16 cellular contexts compared by ENCODE assay signal in genomic region chr6:151021878-151022277, GRCh38.
A peak's percentile ranks its signal among the peaks of the same experiment; 100 is the strongest.
DNase-seq lines count a peak whose midpoint lies in the region; ATAC-seq and TF ChIP-seq lines count a peak whose summit lies in the region.
"Had no signal": no experiment of that assay in that cellular context is flagged by ENCODE, and none has a peak within 500 bp of the region (broad histone marks: within the 10 kb centered on the region; RNA-seq: fewer than 3 reads in every experiment).

No MANE protein-coding gene starts in this region.

- peaks cover under 1% of the 10 kb centered on the region for H3F3A ChIP-seq in PC-3 (ENCODE audit: low read length, unreplicated experiment)

- H3K4me3 Mint-ChIP-seq in type B pancreatic cell, result peak overlapping the region; percentile 63
- H3K4me3 Mint-ChIP-seq: activated naive CD8-positive, alpha-beta T cell treated with anti-CD3 and anti-CD28 coated beads for 36 hours had no signal

- H3K79me2 ChIP-seq in PC-3 (ENCODE audit: low read length), result no peaks in the 10 kb centered on the region

- no peak overlapping the region for H3K9ac ChIP-seq in PC-3 (ENCODE audit: low read length)

- BruUV-seq in PC-3 (replicated peaks; lab: Mats Ljungman, UMichigan), result no TSS peak

- peak; percentile 17; the same call in 1 of the 2 replicates for ATAC-seq in PC-3
- peak; percentile 31 to 79 (median 55) for ATAC-seq in right lobe of liver
- ATAC-seq: SK-N-SH treated with all-trans-retinoic acid at 6 μM for 48 hours had no signal

- DNase-seq in PC-3 (no peak), dermis blood vessel endothelial cell (peak; percentile 65), right lobe of liver (no peak), type B pancreatic cell (ENCODE audit: extremely low spot score, unreplicated experiment) (no peak), medulla oblongata (ENCODE audit: extremely low spot score) (no peak), DMS79 (lab: John Stamatoyannopoulos, UW) (no peak)
- no peak for DNase-seq in stimulated activated CD4-positive, alpha-beta T cell treated with anti-CD3 and anti-CD28 coated beads, Interleukin-2, amount 100 ng/mL, for 24 hours
- DNase-seq: activated naive CD8-positive, alpha-beta T cell treated with anti-CD3 and anti-CD28 coated beads for 36 hours; caudate nucleus; DMS79 treated with DMSO at 0.1 percent for 48 hours; GOT3; NCI-H2029; NCI-H526 had no signal

- CTCF ChIA-PET in PC-3 (lab: Charles Lee), result no interaction called here

- peaks cover 38% of the 10 kb centered on the region for H3K4me1 ChIP-seq in PC-3 (ENCODE audit: insufficient read depth, low read length)
- H3K4me1 ChIP-seq in right lobe of liver, result peaks cover 0 to under 1% (median under 1%) of the 10 kb centered on the region in 4 donors

- H4K20me1 ChIP-seq in PC-3 (ENCODE audit: low read length), result no peaks in the 10 kb centered on the region

- H3K27me3 Mint-ChIP-seq in type B pancreatic cell, result no peaks in the 10 kb centered on the region
- H3K27me3 Mint-ChIP-seq: activated naive CD8-positive, alpha-beta T cell treated with anti-CD3 and anti-CD28 coated beads for 36 hours had no signal

- no peak overlapping the region for H3K4me2 ChIP-seq in PC-3 (ENCODE audit: low read length)

- no peaks in the 10 kb centered on the region for H3K9me2 ChIP-seq in PC-3 (replicated peaks; ENCODE audit: low read length)

- TF ChIP-seq POLR2A in right lobe of liver (IDR thresholded peaks at IDR 0.05), result no peak

- no peak for TF ChIP-seq CTCF in PC-3 (conservative IDR thresholded peaks at IDR 0.05; ENCODE audit: low read depth, low read length)
- no peak for TF ChIP-seq CTCF in right lobe of liver (IDR thresholded peaks at IDR 0.05)
- no peak for TF ChIP-seq CTCF in type B pancreatic cell (conservative IDR thresholded peaks at IDR 0.05)

- H3K9me3 ChIP-seq in PC-3 (ENCODE audit: low read length), result no peaks in the 10 kb centered on the region
- H3K9me3 ChIP-seq in right lobe of liver, result no peaks in the 10 kb centered on the region
- H3K9me3 ChIP-seq: suprapubic skin had no signal

- H2AFZ ChIP-seq in PC-3 (ENCODE audit: low read length), result no peak overlapping the region

- H3K36me3 ChIP-seq in PC-3 (ENCODE audit: low read depth, low read length) (peaks cover 8% of the 10 kb centered on the region), right lobe of liver (no peaks in the 10 kb centered on the region)
- H3K36me3 ChIP-seq: suprapubic skin had no signal

- H3K27ac ChIP-seq in PC-3 (ENCODE audit: low read length), result 0 out of 2 replicates have a peak overlapping the region, but pooled peaks have one; percentile 9
- peak overlapping the region in 1 of 3 donors; percentile 8 for H3K27ac ChIP-seq in right lobe of liver
- H3K27ac ChIP-seq: C4-2B, suprapubic skin had no signal

- POLR2A ChIA-PET in PC-3 (lab: Charles Lee; ENCODE audit: unreplicated experiment), result no interaction called here

- 75% methylated on average over 1 of the region's 5 CpGs for WGBS in right lobe of liver (ENCODE audit: insufficient coverage, low coverage, low lambda C conversion rate, missing lambda C conversion rate)

- intact Hi-C loops in PC-3 (cut with micrococcal nuclease) (no loop called here), right lobe of liver (cut with DNase I) (no loop called here)

- no peak overlapping the region for H3K4me3 ChIP-seq in PC-3 (ENCODE audit: low read length)
- H3K4me3 ChIP-seq in right lobe of liver, result no peak overlapping the region
- H3K4me3 ChIP-seq: suprapubic skin had no signal

- H3K27me3 ChIP-seq in PC-3 (ENCODE audit: low read length) (no peaks in the 10 kb centered on the region), right lobe of liver (no peaks in the 10 kb centered on the region)
- H3K27me3 ChIP-seq: suprapubic skin had no signal

- H3K4me1 Mint-ChIP-seq in type B pancreatic cell (ENCODE audit: unreplicated experiment), result peaks cover 30% of the 10 kb centered on the region
- H3K4me1 Mint-ChIP-seq: activated naive CD8-positive, alpha-beta T cell treated with anti-CD3 and anti-CD28 coated beads for 36 hours had no signal

- peak overlapping the region; percentile 34 for H3K27ac Mint-ChIP-seq in type B pancreatic cell
- H3K27ac Mint-ChIP-seq: activated naive CD8-positive, alpha-beta T cell treated with anti-CD3 and anti-CD28 coated beads for 36 hours had no signal

- no peaks in the 10 kb centered on the region for H3K9me3 Mint-ChIP-seq in type B pancreatic cell
- H3K9me3 Mint-ChIP-seq: activated naive CD8-positive, alpha-beta T cell treated with anti-CD3 and anti-CD28 coated beads for 36 hours had no signal

- H3K36me3 Mint-ChIP-seq in type B pancreatic cell, result peaks cover 11% of the 10 kb centered on the region
